ENCODE assay signal across 8 cellular contexts in the genomic region with DNA sequence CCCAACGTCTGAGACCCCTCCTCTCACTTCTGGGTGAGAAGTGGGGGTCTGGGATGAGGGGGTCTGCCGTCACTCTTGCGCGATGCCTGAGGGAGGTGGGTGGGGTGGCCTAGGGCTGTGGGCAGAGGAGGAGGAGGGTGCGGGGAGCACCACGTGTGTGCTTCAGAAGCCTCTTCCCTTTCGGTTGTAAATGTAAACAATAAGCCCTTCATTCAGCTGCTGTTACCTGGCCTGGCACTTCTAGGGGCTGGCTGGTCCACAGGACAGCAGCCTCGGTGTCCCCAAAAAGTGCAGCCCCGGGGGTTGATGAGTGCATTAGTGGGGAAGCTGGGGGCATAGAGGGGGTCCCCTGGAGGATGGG. TPM values are rescaled to one million over a fixed set of nuclear protein-coding genes. Genes with fewer than 3 reads are reported as not detected.
A peak's percentile ranks its signal among the peaks of the same experiment; 100 is the strongest.
DNase-seq lines count a peak whose midpoint lies in the region; ATAC-seq and TF ChIP-seq lines count a peak whose summit lies in the region.

No MANE protein-coding gene starts in this region.

- intact Hi-C loops in activated B cell treated with CpG ODN at 0.5 μM for 24 hours (cut with micrococcal nuclease): loop anchor here (1.0 to 5.0 kb wide), 3 partner anchors 47 to 223 kb away; no protein-coding TSS in a partner anchor

- peaks cover 1% of the 10 kb centered on the region for H3K36me3 Mint-ChIP-seq in activated B cell treated with CpG ODN at 0.5 μM for 24 hours (ENCODE audit: low read depth)
- H3K36me3 Mint-ChIP-seq in stimulated activated memory B cell treated with anti-CD40 and anti-IgM and Interleukin-4, amounts not matched to agents 10 μg/mL and 1 μg/mL and 100 μg/mL, for 72 hours: peaks cover 7% of the 10 kb centered on the region

- no peaks in the 10 kb centered on the region for H3K27me3 Mint-ChIP-seq in activated B cell treated with CpG ODN at 0.5 μM for 24 hours
- H3K27me3 Mint-ChIP-seq in stimulated activated memory B cell treated with anti-CD40 and anti-IgM and Interleukin-4, amounts not matched to agents 10 μg/mL and 1 μg/mL and 100 μg/mL, for 72 hours: no peaks in the 10 kb centered on the region

- H3K9me3 ChIP-seq in iPS-18a (ENCODE audit: control insufficient read depth, low read depth, low read length): no peaks in the 10 kb centered on the region

- peak overlapping the region; percentile 82 for H3K4me3 Mint-ChIP-seq in activated B cell treated with CpG ODN at 0.5 μM for 24 hours
- H3K4me3 Mint-ChIP-seq in stimulated activated memory B cell treated with anti-CD40 and anti-IgM and Interleukin-4, amounts not matched to agents 10 μg/mL and 1 μg/mL and 100 μg/mL, for 72 hours: peak overlapping the region; percentile 72

- no peak overlapping the region for H3K27ac ChIP-seq in iPS-18a (ENCODE audit: low read length)

- peak overlapping the region; percentile 27 for H3K9ac ChIP-seq in iPS-18a (ENCODE audit: low read length)

- peaks cover 50% of the 10 kb centered on the region for H3K4me1 Mint-ChIP-seq in activated B cell treated with CpG ODN at 0.5 μM for 24 hours
- peaks cover 86% of the 10 kb centered on the region for H3K4me1 Mint-ChIP-seq in stimulated activated memory B cell treated with anti-CD40 and anti-IgM and Interleukin-4, amounts not matched to agents 10 μg/mL and 1 μg/mL and 100 μg/mL, for 72 hours

- H3K9me3 Mint-ChIP-seq in activated B cell treated with CpG ODN at 0.5 μM for 24 hours: no peaks in the 10 kb centered on the region
- H3K9me3 Mint-ChIP-seq in stimulated activated memory B cell treated with anti-CD40 and anti-IgM and Interleukin-4, amounts not matched to agents 10 μg/mL and 1 μg/mL and 100 μg/mL, for 72 hours: no peaks in the 10 kb centered on the region

- no peak for ATAC-seq in activated B cell treated with CpG ODN at 0.5 μM for 24 hours (ENCODE audit: low read depth)
- peak; percentile 3 for ATAC-seq in stimulated activated memory B cell treated with anti-CD40 and anti-IgM and Interleukin-4, amounts not matched to agents 10 μg/mL and 1 μg/mL and 100 μg/mL, for 72 hours

- peaks cover 21% of the 10 kb centered on the region for H3K4me1 ChIP-seq in iPS-18a (ENCODE audit: control insufficient read depth, low read depth, low read length)

- CTCF ChIA-PET in activated B cell treated with CpG ODN at 0.5 μM for 24 hours (lab: Charles Lee): interaction anchor here (0.6 to 2.0 kb wide), 5 partner anchors 36 to 127 kb away, joined by 3 to 6 read pairs (median 3); partner anchors contain the start of gene RFC2

- TF ChIP-seq CTCF in activated B cell treated with CpG ODN at 0.5 μM for 24 hours (IDR thresholded peaks at IDR 0.05): no peak

- H3K27ac Mint-ChIP-seq in activated B cell treated with CpG ODN at 0.5 μM for 24 hours: peak overlapping the region; percentile 24
- H3K27ac Mint-ChIP-seq in stimulated activated memory B cell treated with anti-CD40 and anti-IgM and Interleukin-4, amounts not matched to agents 10 μg/mL and 1 μg/mL and 100 μg/mL, for 72 hours: peak overlapping the region; percentile 15

- DNase-seq in NCI-H748 (lab: John Stamatoyannopoulos, UW; ENCODE audit: unreplicated experiment) (peak; percentile 31), NCI-H748 treated with DMSO at 0.1 percent for 48 hours (lab: John Stamatoyannopoulos, UW) (no peak), activated B cell treated with CpG ODN at 0.5 μM for 24 hours (no peak), GM19240 (ENCODE audit: insufficient read length, low spot score) (no peak), dermis blood vessel endothelial cell (no peak)
- no peak for DNase-seq in activated CD4-positive, alpha-beta T cell treated with anti-CD3 and anti-CD28 coated beads, Interleukin-2, amount 50 U/mL, for 48 hours

- H3K4me3 ChIP-seq in iPS-18a (ENCODE audit: low read length): peak overlapping the region; percentile 60

- peaks cover 27% of the 10 kb centered on the region for H3K27me3 ChIP-seq in iPS-18a (ENCODE audit: control insufficient read depth, insufficient read depth, low read length)

- H3K36me3 ChIP-seq in iPS-18a (ENCODE audit: control insufficient read depth, low read depth, low read length): no peaks in the 10 kb centered on the region

- POLR2A ChIA-PET in activated B cell treated with CpG ODN at 0.5 μM for 24 hours (lab: Charles Lee): interaction anchor here (0.6 to 10.8 kb wide), 11 partner anchors 11 to 116 kb away, joined by 3 to 344 read pairs (median 4); partner anchors contain the start of genes EIF4H, LAT2 and RFC2

RNA-seq across cellular contexts. Expression of gene CLIP2, which starts 1.4 kb away (rescaled TPM):
- total RNA-seq in activated B cell treated with CpG ODN at 0.5 μM for 24 hours: 60.4 and 61.7 TPM in 2 replicates
- total RNA-seq in dermis blood vessel endothelial cell: 40.7 and 43.6 TPM in 2 replicates

RNA-seq across cellular contexts. Expression of gene RFC2, which starts 36.4 kb away (rescaled TPM):
- total RNA-seq in activated B cell treated with CpG ODN at 0.5 μM for 24 hours (44.0 and 45.8 TPM in 2 replicates), dermis blood vessel endothelial cell (20.9 and 26.9 TPM in 2 replicates)
